8 cellular contexts compared by ENCODE assay signal in the genomic region with DNA sequence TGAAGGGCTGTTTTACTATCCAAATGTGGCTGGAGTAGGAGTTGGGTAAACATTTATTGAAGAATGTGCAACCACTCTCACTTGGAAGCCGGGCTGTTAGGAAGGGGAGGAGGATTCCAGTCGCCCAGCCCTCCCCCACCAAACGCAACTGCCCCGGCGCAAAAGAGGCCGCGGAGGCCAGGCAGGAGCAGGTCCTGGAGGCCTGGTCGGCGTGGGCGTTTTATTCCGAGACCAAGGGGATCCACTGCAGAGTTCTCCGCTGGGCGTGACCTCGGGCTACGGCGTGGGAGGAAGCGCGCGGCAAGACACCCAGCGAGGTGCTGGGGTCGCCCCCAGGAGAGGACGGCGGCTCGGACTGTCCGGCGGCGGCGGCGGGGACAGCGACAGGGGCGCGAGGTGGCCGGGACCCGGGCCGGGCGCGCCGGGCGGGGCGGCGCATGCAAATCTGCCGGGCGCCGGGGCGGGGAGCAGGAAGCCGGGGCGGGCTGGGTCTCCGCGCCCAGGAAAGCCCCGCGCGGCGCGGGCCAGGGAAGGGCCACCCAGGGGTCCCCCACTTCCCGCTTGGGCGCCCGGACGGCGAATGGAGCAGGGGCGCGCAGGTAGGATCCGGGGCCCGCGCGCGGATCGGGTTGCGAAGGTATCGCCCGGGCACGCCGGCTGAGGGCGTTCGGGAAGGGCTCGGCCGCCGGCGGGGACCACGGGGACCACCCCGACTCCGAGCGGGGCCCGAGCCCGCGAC. TPM values are rescaled to one million over a fixed set of nuclear protein-coding genes. Genes with fewer than 3 reads are reported as not detected.
DNase-seq lines count a peak whose midpoint lies in the region; ATAC-seq and TF ChIP-seq lines count a peak whose summit lies in the region.

A gene (plus strand): TSS at position 553 of the 739 bp plus-strand sequence. CDS start 26,230 bp downstream, outside the sequence.

- no peak within 1 kb of the TSS for H2BK20ac ChIP-seq in H9 (ENCODE audit: low read depth, low read length, poor library complexity, severe bottlenecking)

- peak; percentile 14 to 25 for ATAC-seq in activated T-cell treated with anti-CD3 and anti-CD28 coated beads, Interleukin-2, amount 50 U/mL, for 72 hours (replicated peaks in 1 of 2)
- no peak for ATAC-seq in HG03469 (IDR thresholded peaks at IDR 0.05; ENCODE audit: unreplicated experiment)

- H3K9me3 ChIP-seq in H9 (ENCODE audit: control insufficient read depth, low read depth, low read length), result no peaks in the 10 kb centered on the region
- peaks cover 5% of the 10 kb centered on the region for H3K9me3 ChIP-seq in OCI-LY1 (ENCODE audit: low read length)
- no peaks in the 10 kb centered on the region for H3K9me3 ChIP-seq in neural progenitor cell (ENCODE audit: low read depth)

- H4K8ac ChIP-seq in H9 (replicated peaks; ENCODE audit: insufficient read length, low read depth, low read length), result no peak within 1 kb of the TSS

- no peak within 1 kb of the TSS for H2BK12ac ChIP-seq in H9 (ENCODE audit: insufficient read length, low read depth, low read length)

- H2AFZ ChIP-seq in H9 (ENCODE audit: low read length) (no peak within 1 kb of the TSS), OCI-LY1 (ENCODE audit: low read length) (no peak within 1 kb of the TSS), neural progenitor cell (replicated peaks) (peak within 1 kb of the TSS; percentile 98)

- peaks cover 8% of the 10 kb centered on the region for H3K36me3 ChIP-seq in OCI-LY1 (ENCODE audit: insufficient read depth, low read length)
- H3K36me3 ChIP-seq in neural progenitor cell, result no peaks in the 10 kb centered on the region

- peaks cover 10% of the 10 kb centered on the region for H3K23me2 ChIP-seq in H9 (ENCODE audit: insufficient read length, low read depth, low read length, poor library complexity, severe bottlenecking)

- H3K18ac ChIP-seq in H9 (ENCODE audit: insufficient read length, low read depth, low read length), result peak within 1 kb of the TSS; percentile 54

- no peak within 1 kb of the TSS for H4K91ac ChIP-seq in H9 (ENCODE audit: insufficient read length, low read depth, low read length)

- no peaks in the 10 kb centered on the region for H3K27me3 ChIP-seq in H9 (ENCODE audit: insufficient read depth, low read length)
- no peaks in the 10 kb centered on the region for H3K27me3 ChIP-seq in OCI-LY1 (ENCODE audit: insufficient read depth, low read length)
- H3K27me3 ChIP-seq in neural progenitor cell, result peaks cover 61% of the 10 kb centered on the region

- H3K14ac ChIP-seq in H9 (ENCODE audit: insufficient read depth, low read length), result peak within 1 kb of the TSS; percentile 83

- H3T11ph ChIP-seq in H9 (ENCODE audit: low read length), result no peak within 1 kb of the TSS

- peak within 1 kb of the TSS; percentile 72 for H3K4me3 ChIP-seq in OCI-LY1 (ENCODE audit: low read depth, low read length, poor library complexity, severe bottlenecking)
- peak within 1 kb of the TSS; percentile 76 for H3K4me3 ChIP-seq in neural progenitor cell

- no peaks in the 10 kb centered on the region for H3K36me3 Mint-ChIP-seq in H9 (ENCODE audit: insufficient read depth in 1 of 3, low read depth in 3 of 3)
- peaks cover 29% of the 10 kb centered on the region in 2 donors for H3K36me3 Mint-ChIP-seq in activated T-cell treated with anti-CD3 and anti-CD28 coated beads, Interleukin-2, amount 50 U/mL, for 72 hours (ENCODE audit: insufficient read depth in 2 of 2)
- no peaks in the 10 kb centered on the region for H3K36me3 Mint-ChIP-seq in neural progenitor cell

- H3K4me1 ChIP-seq in H9 (ENCODE audit: insufficient read depth, low read length), result peaks cover 7% of the 10 kb centered on the region; the same call in 1 of the 2 replicates
- peaks cover 42% of the 10 kb centered on the region for H3K4me1 ChIP-seq in OCI-LY1 (ENCODE audit: insufficient read depth, low read length, severe bottlenecking)
- H3K4me1 ChIP-seq in neural progenitor cell, result no peaks in the 10 kb centered on the region

- H3K79me2 ChIP-seq in H9 (ENCODE audit: insufficient read depth, low read length) (no peaks in the 10 kb centered on the region), OCI-LY1 (ENCODE audit: insufficient read depth, low read length) (peaks cover 38% of the 10 kb centered on the region; the same call in 1 of the 2 replicates), neural progenitor cell (ENCODE audit: low read depth) (no peaks in the 10 kb centered on the region)

- no peak within 1 kb of the TSS for H2BK120ac ChIP-seq in H9 (ENCODE audit: low read depth, low read length, poor library complexity, severe bottlenecking)

- H3F3A ChIP-seq in OCI-LY1 (ENCODE audit: insufficient read depth, low read length) (no peaks in the 10 kb centered on the region; the same call in 1 of the 2 replicates), neural progenitor cell (ENCODE audit: low read depth) (no peaks in the 10 kb centered on the region)

- no peak within 1 kb of the TSS for H2BK5ac ChIP-seq in H9 (ENCODE audit: insufficient read length, low read length)

- DNase-seq in EH (ENCODE audit: low read depth), result peak; percentile 83
- DNase-seq in H9, result peak; percentile 50
- DNase-seq in activated T-cell treated with anti-CD3 and anti-CD28 coated beads, Interleukin-2, amount 50 U/mL, for 72 hours, result peak; percentile 80 to 83
- DNase-seq in fibroblast of peridontal ligament (ENCODE audit: extremely low read depth), result peak; percentile 83
- peak; percentile 73 for DNase-seq in neural progenitor cell (ENCODE audit: low spot score)
- peak in 8 of 49 donors; percentile 16 to 70 (median 34) for DNase-seq in substantia nigra (lab: John Stamatoyannopoulos, UW)

- WGBS in H9 (ENCODE audit: extremely low coverage, insufficient read length, low lambda C conversion rate), result no CpG with 5 or more reads among the region's 85 CpGs

- H3K27ac Mint-ChIP-seq in H9 (no peak within 1 kb of the TSS; a peak in 1 of 7 replicates), neural progenitor cell (peak within 1 kb of the TSS; percentile 57)
- peak within 1 kb of the TSS; percentile 99 for H3K27ac Mint-ChIP-seq in activated T-cell treated with anti-CD3 and anti-CD28 coated beads, Interleukin-2, amount 50 U/mL, for 72 hours

- H2BK15ac ChIP-seq in H9 (ENCODE audit: low read depth, low read length), result no peak within 1 kb of the TSS

- H3K56ac ChIP-seq in H9 (ENCODE audit: insufficient read length, low read depth, low read length), result no peak within 1 kb of the TSS

- H3K9ac ChIP-seq in H9 (ENCODE audit: extremely low read depth, insufficient read length, low read length), result peak within 1 kb of the TSS; percentile 64
- peak within 1 kb of the TSS; percentile 83 for H3K9ac ChIP-seq in OCI-LY1 (ENCODE audit: low read length)
- H3K9ac ChIP-seq in neural progenitor cell, result no peak within 1 kb of the TSS

- peaks cover 28% of the 10 kb centered on the region for H3K27me3 Mint-ChIP-seq in H9 (ENCODE audit: low read depth)
- no peaks in the 10 kb centered on the region for H3K27me3 Mint-ChIP-seq in activated T-cell treated with anti-CD3 and anti-CD28 coated beads, Interleukin-2, amount 50 U/mL, for 72 hours (ENCODE audit: low read depth)
- H3K27me3 Mint-ChIP-seq in neural progenitor cell (ENCODE audit: insufficient read depth, low read depth), result peaks cover 12% of the 10 kb centered on the region

- no peaks in the 10 kb centered on the region for H3K79me1 ChIP-seq in H9 (ENCODE audit: insufficient read depth, low read depth, low read length, poor library complexity, severe bottlenecking)

- H3K4me2 ChIP-seq in H9 (ENCODE audit: insufficient read depth, insufficient read length, low read length) (peak within 1 kb of the TSS; percentile 89), OCI-LY1 (ENCODE audit: low read length) (peak within 1 kb of the TSS; percentile 72), neural progenitor cell (peak within 1 kb of the TSS; percentile 97)

- no peak for TF ChIP-seq CTCF in H9 (conservative IDR thresholded peaks at IDR 0.05)
- no peak for TF ChIP-seq CTCF in OCI-LY1 (IDR thresholded peaks at IDR 0.05; ENCODE audit: low read length)
- TF ChIP-seq CTCF in neural progenitor cell (IDR thresholded peaks at IDR 0.05), result no peak

- H3K9me2 ChIP-seq in OCI-LY1 (ENCODE audit: low read depth, low read length), result no peaks in the 10 kb centered on the region

- H2AK5ac ChIP-seq in H9 (ENCODE audit: insufficient read length, low read length), result no peak within 1 kb of the TSS

- H3K9me3 Mint-ChIP-seq in H9 (no peaks in the 10 kb centered on the region; a peak in 1 of 5 replicates), neural progenitor cell (no peaks in the 10 kb centered on the region)
- no peaks in the 10 kb centered on the region for H3K9me3 Mint-ChIP-seq in activated T-cell treated with anti-CD3 and anti-CD28 coated beads, Interleukin-2, amount 50 U/mL, for 72 hours

- H3K4me1 Mint-ChIP-seq in H9, result peaks cover 17 to 31% of the 10 kb centered on the region in 2 experiments
- peaks cover 57% of the 10 kb centered on the region for H3K4me1 Mint-ChIP-seq in activated T-cell treated with anti-CD3 and anti-CD28 coated beads, Interleukin-2, amount 50 U/mL, for 72 hours (ENCODE audit: low read depth)
- H3K4me1 Mint-ChIP-seq in neural progenitor cell, result peaks cover 22% of the 10 kb centered on the region

- H4K5ac ChIP-seq in H9 (ENCODE audit: insufficient read length, low read depth, low read length), result no peak within 1 kb of the TSS

- H3K4me3 Mint-ChIP-seq in H9 (peak within 1 kb of the TSS; percentile 81 to 93), neural progenitor cell (peak within 1 kb of the TSS; percentile 91)
- peak within 1 kb of the TSS; percentile 97 to 99 for H3K4me3 Mint-ChIP-seq in activated T-cell treated with anti-CD3 and anti-CD28 coated beads, Interleukin-2, amount 50 U/mL, for 72 hours

- H3K27ac ChIP-seq in H9 (ENCODE audit: insufficient read length, low read depth, low read length) (no peak within 1 kb of the TSS), OCI-LY1 (ENCODE audit: low read depth, low read length, poor library complexity, severe bottlenecking) (peak within 1 kb of the TSS; percentile 66), neural progenitor cell (no peak within 1 kb of the TSS), substantia nigra (ENCODE audit: low read depth, low read length, poor library complexity, severe bottlenecking) (peak within 1 kb of the TSS; percentile 77)

- no peak within 1 kb of the TSS for H3K4ac ChIP-seq in H9 (ENCODE audit: low read depth, low read length)

- H3K23ac ChIP-seq in H9 (ENCODE audit: insufficient read length, low read depth, low read length), result no peak within 1 kb of the TSS

- peaks cover 2% of the 10 kb centered on the region for H4K20me1 ChIP-seq in H9 (ENCODE audit: control insufficient read depth, insufficient read depth, insufficient read length)
- no peaks in the 10 kb centered on the region for H4K20me1 ChIP-seq in OCI-LY1 (ENCODE audit: insufficient read depth, low read length)
- H4K20me1 ChIP-seq in neural progenitor cell (ENCODE audit: low read depth), result peaks cover 8% of the 10 kb centered on the region

RNA-seq across cellular contexts. Expression of the gene that starts here (rescaled TPM):
- 28.3 and 28.6 TPM in 2 replicates for total RNA-seq in H9 (2021)
- total RNA-seq in activated T-cell treated with anti-CD3 and anti-CD28 coated beads, Interleukin-2, amount 50 U/mL, for 72 hours, result 100 to 1,000 TPM; 313 to 348 TPM
- 6.6 and 9.6 TPM in 2 replicates for total RNA-seq in neural progenitor cell (ENCODE audit: low replicate concordance)

Comparison
In these comparisons a context has a peak if more than half of its experiments do, and no peak if none do; other contexts are left out.
1. RNA of the gene that starts here (total RNA-seq): 313 to 348 TPM in activated T-cell treated with anti-CD3 and anti-CD28 coated beads, Interleukin-2, amount 50 U/mL, for 72 hours; 28.3 to 28.6 TPM in H9 and 6.6 to 9.6 TPM in neural progenitor cell; every median in the first group is over 10 times any median in the second.
2. H3K27ac ChIP-seq: peak in OCI-LY1 (single experiment) and substantia nigra (single experiment); none in H9 (single experiment) and neural progenitor cell (single experiment).
3. H3K27ac Mint-ChIP-seq: peak in activated T-cell treated with anti-CD3 and anti-CD28 coated beads, Interleukin-2, amount 50 U/mL, for 72 hours (single experiment) and neural progenitor cell (single experiment); none in H9 (0 of 3).
4. Peak in every context shown above with its lines, with median percentiles within 50 percentile points of each other: H3K4me2 ChIP-seq and H3K4me3 Mint-ChIP-seq.